1 cellular context compared by ENCODE assay signal in the genomic region with DNA sequence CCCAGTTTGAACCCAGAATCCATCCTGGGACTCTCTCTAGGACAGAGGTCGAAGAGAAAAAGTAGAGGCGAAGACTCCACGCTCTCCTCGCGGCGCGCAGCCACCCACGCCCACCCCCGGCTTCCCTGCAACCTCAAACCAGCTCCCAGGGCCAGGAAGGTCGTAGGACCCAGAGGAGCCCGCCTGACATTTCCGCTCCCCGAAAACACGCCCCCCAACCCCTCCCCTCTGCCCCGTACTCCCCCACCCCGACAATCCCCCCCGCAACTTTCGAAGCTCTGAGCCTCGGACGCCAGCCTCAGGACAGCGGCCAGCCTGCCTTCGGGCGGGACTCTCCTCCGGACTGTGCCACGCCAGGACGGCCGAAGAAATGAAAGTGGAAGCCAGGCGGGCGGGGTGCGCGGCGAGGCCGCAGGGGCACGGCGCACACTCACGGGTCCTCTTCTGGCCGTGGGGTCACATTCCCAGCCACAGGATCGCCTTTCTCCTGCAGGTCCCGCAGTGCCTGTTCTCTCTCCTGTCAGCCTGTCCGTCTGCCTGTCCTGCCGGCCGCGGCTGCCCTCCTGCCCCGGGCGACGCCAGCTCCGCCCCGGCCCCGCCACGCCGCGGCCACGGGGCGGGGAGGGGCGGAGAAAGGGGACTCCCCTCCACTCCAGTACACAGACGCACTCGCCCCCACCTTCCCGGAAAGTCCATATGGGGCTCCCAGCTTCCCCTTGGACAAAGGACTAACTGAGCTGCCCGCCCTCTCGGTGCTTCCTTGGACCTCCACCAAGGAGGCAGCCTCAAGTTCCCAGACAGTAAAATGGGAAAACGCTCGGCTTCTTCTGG.
TF ChIP-seq lines count a peak whose summit lies in the region.

A gene (minus strand): TSS at position 535 of the 831 bp plus-strand sequence. CDS start 3,490 bp downstream, outside the sequence.

TF ChIP-seq in HepG2, 621 proteins besides CTCF, POLR2A, EP300 and RAD21 (continues in another document):
- TF ChIP-seq ZNF75D (CRISPR knock-in tag; IDR thresholded peaks at IDR 0.05; ENCODE audit: borderline replicate concordance) (no peak), SP2 (CRISPR knock-in tag; IDR thresholded peaks at IDR 0.05) (no peak), ZNF563 (CRISPR knock-in tag; IDR thresholded peaks at IDR 0.05) (peak; percentile 42; the same call in 1 of the 2 replicates), ZNF432 (CRISPR knock-in tag; IDR thresholded peaks at IDR 0.05; ENCODE audit: borderline replicate concordance) (no peak), ZNF572 (CRISPR knock-in tag; IDR thresholded peaks at IDR 0.05) (no peak), ASH2L (IDR thresholded peaks at IDR 0.05; ENCODE audit: insufficient read length, low read depth, low read length) (peak; percentile 78), ZNF562 (CRISPR knock-in tag; IDR thresholded peaks at IDR 0.05; ENCODE audit: borderline replicate concordance) (no peak), ZNF24 (IDR thresholded peaks at IDR 0.05) (no peak), ZNF766 (CRISPR knock-in tag; IDR thresholded peaks at IDR 0.05; ENCODE audit: borderline replicate concordance) (no peak), MEIS2 (CRISPR knock-in tag; IDR thresholded peaks at IDR 0.05) (no peak), TOPORS (CRISPR knock-in tag; IDR thresholded peaks at IDR 0.05) (no peak), U2AF1 (optimal IDR thresholded peaks at IDR 0.05; ENCODE audit: low read depth, low read length) (no peak), ZNF720 (CRISPR knock-in tag; IDR thresholded peaks at IDR 0.05) (no peak), ZNF350 (CRISPR knock-in tag; IDR thresholded peaks at IDR 0.05; ENCODE audit: borderline replicate concordance, low read depth) (0 out of 2 replicates have a peak, but pooled peaks have one; percentile 13), ZNF292 (CRISPR knock-in tag; IDR thresholded peaks at IDR 0.05; ENCODE audit: borderline replicate concordance, low read depth) (no peak), SMARCC2 (IDR thresholded peaks at IDR 0.05) (no peak), HNRNPLL (IDR thresholded peaks at IDR 0.05; ENCODE audit: low read depth, low read length, poor library complexity, severe bottlenecking) (peak; percentile 30), PHF5A (CRISPR knock-in tag; IDR thresholded peaks at IDR 0.05; ENCODE audit: low read depth, unreplicated experiment) (no peak), ZNF180 (CRISPR knock-in tag; IDR thresholded peaks at IDR 0.05; ENCODE audit: borderline replicate concordance, low read depth) (no peak), RAD51 (IDR thresholded peaks at IDR 0.05; ENCODE audit: borderline replicate concordance) (no peak)
- TF ChIP-seq, protein P1, sequence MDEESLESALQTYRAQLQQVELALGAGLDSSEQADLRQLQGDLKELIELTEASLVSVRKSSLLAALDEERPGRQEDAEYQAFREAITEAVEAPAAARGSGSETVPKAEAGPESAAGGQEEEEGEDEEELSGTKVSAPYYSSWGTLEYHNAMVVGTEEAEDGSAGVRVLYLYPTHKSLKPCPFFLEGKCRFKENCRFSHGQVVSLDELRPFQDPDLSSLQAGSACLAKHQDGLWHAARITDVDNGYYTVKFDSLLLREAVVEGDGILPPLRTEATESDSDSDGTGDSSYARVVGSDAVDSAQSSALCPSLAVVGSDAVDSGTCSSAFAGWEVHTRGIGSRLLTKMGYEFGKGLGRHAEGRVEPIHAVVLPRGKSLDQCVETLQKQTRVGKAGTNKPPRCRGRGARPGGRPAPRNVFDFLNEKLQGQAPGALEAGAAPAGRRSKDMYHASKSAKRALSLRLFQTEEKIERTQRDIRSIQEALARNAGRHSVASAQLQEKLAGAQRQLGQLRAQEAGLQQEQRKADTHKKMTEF (CRISPR knock-in tag; IDR thresholded peaks at IDR 0.05): 0 out of 2 replicates have a peak, but pooled peaks have one; percentile 28
- TF ChIP-seq, protein P2, sequence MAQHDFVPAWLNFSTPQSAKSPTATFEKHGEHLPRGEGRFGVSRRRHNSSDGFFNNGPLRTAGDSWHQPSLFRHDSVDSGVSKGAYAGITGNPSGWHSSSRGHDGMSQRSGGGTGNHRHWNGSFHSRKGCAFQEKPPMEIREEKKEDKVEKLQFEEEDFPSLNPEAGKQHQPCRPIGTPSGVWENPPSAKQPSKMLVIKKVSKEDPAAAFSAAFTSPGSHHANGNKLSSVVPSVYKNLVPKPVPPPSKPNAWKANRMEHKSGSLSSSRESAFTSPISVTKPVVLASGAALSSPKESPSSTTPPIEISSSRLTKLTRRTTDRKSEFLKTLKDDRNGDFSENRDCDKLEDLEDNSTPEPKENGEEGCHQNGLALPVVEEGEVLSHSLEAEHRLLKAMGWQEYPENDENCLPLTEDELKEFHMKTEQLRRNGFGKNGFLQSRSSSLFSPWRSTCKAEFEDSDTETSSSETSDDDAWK (CRISPR knock-in tag; IDR thresholded peaks at IDR 0.05): no peak
- TF ChIP-seq, protein P3, sequence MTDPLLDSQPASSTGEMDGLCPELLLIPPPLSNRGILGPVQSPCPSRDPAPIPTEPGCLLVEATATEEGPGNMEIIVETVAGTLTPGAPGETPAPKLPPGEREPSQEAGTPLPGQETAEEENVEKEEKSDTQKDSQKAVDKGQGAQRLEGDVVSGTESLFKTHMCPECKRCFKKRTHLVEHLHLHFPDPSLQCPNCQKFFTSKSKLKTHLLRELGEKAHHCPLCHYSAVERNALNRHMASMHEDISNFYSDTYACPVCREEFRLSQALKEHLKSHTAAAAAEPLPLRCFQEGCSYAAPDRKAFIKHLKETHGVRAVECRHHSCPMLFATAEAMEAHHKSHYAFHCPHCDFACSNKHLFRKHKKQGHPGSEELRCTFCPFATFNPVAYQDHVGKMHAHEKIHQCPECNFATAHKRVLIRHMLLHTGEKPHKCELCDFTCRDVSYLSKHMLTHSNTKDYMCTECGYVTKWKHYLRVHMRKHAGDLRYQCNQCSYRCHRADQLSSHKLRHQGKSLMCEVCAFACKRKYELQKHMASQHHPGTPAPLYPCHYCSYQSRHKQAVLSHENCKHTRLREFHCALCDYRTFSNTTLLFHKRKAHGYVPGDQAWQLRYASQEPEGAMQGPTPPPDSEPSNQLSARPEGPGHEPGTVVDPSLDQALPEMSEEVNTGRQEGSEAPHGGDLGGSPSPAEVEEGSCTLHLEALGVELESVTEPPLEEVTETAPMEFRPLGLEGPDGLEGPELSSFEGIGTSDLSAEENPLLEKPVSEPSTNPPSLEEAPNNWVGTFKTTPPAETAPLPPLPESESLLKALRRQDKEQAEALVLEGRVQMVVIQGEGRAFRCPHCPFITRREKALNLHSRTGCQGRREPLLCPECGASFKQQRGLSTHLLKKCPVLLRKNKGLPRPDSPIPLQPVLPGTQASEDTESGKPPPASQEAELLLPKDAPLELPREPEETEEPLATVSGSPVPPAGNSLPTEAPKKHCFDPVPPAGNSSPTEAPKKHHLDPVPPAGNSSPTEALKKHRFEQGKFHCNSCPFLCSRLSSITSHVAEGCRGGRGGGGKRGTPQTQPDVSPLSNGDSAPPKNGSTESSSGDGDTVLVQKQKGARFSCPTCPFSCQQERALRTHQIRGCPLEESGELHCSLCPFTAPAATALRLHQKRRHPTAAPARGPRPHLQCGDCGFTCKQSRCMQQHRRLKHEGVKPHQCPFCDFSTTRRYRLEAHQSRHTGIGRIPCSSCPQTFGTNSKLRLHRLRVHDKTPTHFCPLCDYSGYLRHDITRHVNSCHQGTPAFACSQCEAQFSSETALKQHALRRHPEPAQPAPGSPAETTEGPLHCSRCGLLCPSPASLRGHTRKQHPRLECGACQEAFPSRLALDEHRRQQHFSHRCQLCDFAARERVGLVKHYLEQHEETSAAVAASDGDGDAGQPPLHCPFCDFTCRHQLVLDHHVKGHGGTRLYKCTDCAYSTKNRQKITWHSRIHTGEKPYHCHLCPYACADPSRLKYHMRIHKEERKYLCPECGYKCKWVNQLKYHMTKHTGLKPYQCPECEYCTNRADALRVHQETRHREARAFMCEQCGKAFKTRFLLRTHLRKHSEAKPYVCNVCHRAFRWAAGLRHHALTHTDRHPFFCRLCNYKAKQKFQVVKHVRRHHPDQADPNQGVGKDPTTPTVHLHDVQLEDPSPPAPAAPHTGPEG (CRISPR knock-in tag; IDR thresholded peaks at IDR 0.05): no peak
- TF ChIP-seq, protein P4, sequence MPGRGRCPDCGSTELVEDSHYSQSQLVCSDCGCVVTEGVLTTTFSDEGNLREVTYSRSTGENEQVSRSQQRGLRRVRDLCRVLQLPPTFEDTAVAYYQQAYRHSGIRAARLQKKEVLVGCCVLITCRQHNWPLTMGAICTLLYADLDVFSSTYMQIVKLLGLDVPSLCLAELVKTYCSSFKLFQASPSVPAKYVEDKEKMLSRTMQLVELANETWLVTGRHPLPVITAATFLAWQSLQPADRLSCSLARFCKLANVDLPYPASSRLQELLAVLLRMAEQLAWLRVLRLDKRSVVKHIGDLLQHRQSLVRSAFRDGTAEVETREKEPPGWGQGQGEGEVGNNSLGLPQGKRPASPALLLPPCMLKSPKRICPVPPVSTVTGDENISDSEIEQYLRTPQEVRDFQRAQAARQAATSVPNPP (CRISPR knock-in tag; IDR thresholded peaks at IDR 0.05): no peak
- TF ChIP-seq, protein P5, sequence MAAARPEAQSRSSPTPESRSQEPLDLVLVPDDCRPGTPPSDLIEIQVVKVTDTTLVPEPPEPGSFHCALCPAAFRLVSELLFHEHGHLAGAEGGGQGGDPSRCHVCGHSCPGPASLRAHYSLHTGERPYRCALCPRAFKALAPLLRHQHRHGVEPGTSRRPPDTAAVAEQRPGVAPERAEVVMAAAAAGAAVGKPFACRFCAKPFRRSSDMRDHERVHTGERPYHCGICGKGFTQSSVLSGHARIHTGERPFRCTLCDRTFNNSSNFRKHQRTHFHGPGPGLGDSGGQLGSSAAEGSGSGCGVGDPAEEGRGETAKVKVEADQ (CRISPR knock-in tag; IDR thresholded peaks at IDR 0.05; ENCODE audit: borderline replicate concordance): 0 out of 2 replicates have a peak, but pooled peaks have one; percentile 39
- TF ChIP-seq, protein P6, sequence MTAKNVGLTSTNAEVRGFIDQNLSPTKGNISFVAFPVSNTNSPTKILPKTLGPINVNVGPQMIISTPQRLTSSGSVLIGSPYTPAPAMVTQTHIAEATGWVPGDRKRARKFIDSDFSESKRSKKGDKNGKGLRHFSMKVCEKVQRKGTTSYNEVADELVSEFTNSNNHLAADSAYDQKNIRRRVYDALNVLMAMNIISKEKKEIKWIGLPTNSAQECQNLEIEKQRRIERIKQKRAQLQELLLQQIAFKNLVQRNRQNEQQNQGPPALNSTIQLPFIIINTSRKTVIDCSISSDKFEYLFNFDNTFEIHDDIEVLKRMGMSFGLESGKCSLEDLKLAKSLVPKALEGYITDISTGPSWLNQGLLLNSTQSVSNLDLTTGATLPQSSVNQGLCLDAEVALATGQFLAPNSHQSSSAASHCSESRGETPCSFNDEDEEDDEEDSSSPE (CRISPR knock-in tag; IDR thresholded peaks at IDR 0.05): peak; percentile 53
- TF ChIP-seq, protein P7, sequence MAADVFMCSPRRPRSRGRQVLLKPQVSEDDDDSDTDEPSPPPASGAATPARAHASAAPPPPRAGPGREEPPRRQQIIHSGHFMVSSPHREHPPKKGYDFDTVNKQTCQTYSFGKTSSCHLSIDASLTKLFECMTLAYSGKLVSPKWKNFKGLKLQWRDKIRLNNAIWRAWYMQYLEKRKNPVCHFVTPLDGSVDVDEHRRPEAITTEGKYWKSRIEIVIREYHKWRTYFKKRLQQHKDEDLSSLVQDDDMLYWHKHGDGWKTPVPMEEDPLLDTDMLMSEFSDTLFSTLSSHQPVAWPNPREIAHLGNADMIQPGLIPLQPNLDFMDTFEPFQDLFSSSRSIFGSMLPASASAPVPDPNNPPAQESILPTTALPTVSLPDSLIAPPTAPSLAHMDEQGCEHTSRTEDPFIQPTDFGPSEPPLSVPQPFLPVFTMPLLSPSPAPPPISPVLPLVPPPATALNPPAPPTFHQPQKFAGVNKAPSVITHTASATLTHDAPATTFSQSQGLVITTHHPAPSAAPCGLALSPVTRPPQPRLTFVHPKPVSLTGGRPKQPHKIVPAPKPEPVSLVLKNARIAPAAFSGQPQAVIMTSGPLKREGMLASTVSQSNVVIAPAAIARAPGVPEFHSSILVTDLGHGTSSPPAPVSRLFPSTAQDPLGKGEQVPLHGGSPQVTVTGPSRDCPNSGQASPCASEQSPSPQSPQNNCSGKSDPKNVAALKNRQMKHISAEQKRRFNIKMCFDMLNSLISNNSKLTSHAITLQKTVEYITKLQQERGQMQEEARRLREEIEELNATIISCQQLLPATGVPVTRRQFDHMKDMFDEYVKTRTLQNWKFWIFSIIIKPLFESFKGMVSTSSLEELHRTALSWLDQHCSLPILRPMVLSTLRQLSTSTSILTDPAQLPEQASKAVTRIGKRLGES (CRISPR knock-in tag; IDR thresholded peaks at IDR 0.05; ENCODE audit: borderline replicate concordance): no peak
- TF ChIP-seq, protein P8, sequence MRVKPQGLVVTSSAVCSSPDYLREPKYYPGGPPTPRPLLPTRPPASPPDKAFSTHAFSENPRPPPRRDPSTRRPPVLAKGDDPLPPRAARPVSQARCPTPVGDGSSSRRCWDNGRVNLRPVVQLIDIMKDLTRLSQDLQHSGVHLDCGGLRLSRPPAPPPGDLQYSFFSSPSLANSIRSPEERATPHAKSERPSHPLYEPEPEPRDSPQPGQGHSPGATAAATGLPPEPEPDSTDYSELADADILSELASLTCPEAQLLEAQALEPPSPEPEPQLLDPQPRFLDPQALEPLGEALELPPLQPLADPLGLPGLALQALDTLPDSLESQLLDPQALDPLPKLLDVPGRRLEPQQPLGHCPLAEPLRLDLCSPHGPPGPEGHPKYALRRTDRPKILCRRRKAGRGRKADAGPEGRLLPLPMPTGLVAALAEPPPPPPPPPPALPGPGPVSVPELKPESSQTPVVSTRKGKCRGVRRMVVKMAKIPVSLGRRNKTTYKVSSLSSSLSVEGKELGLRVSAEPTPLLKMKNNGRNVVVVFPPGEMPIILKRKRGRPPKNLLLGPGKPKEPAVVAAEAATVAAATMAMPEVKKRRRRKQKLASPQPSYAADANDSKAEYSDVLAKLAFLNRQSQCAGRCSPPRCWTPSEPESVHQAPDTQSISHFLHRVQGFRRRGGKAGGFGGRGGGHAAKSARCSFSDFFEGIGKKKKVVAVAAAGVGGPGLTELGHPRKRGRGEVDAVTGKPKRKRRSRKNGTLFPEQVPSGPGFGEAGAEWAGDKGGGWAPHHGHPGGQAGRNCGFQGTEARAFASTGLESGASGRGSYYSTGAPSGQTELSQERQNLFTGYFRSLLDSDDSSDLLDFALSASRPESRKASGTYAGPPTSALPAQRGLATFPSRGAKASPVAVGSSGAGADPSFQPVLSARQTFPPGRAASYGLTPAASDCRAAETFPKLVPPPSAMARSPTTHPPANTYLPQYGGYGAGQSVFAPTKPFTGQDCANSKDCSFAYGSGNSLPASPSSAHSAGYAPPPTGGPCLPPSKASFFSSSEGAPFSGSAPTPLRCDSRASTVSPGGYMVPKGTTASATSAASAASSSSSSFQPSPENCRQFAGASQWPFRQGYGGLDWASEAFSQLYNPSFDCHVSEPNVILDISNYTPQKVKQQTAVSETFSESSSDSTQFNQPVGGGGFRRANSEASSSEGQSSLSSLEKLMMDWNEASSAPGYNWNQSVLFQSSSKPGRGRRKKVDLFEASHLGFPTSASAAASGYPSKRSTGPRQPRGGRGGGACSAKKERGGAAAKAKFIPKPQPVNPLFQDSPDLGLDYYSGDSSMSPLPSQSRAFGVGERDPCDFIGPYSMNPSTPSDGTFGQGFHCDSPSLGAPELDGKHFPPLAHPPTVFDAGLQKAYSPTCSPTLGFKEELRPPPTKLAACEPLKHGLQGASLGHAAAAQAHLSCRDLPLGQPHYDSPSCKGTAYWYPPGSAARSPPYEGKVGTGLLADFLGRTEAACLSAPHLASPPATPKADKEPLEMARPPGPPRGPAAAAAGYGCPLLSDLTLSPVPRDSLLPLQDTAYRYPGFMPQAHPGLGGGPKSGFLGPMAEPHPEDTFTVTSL (CRISPR knock-in tag; IDR thresholded peaks at IDR 0.05; ENCODE audit: borderline replicate concordance): no peak
